13 cellular contexts compared by ENCODE assay signal in genomic region chr6:12160350-12160749, GRCh38.
DNase-seq lines count a peak whose midpoint lies in the region; ATAC-seq and TF ChIP-seq lines count a peak whose summit lies in the region.
"Had no signal": no experiment of that assay in that cellular context is flagged by ENCODE, and none has a peak within 500 bp of the region (broad histone marks: within the 10 kb centered on the region; RNA-seq: fewer than 3 reads in every experiment).

No MANE protein-coding gene starts in this region.

- H3K79me2 ChIP-seq in GM23248 (ENCODE audit: insufficient read depth): no peaks in the 10 kb centered on the region

- H3K4me2 ChIP-seq in GM23248 (ENCODE audit: unreplicated experiment): peak overlapping the region; percentile 1

- 0 out of 2 replicates have a peak overlapping the region, but pooled peaks have one; percentile 20 for H2AFZ ChIP-seq in GM23248

- in situ Hi-C loops in GM23248 (cut with MboI): no loop called here

- H3K9me3 ChIP-seq in GM23248 (ENCODE audit: low read depth): no peaks in the 10 kb centered on the region
- H3K9me3 ChIP-seq in Caco-2: no peaks in the 10 kb centered on the region

- no peaks in the 10 kb centered on the region for H3K27me3 ChIP-seq in GM23248 (replicated peaks; ENCODE audit: insufficient read depth)
- H3K27me3 ChIP-seq in Caco-2 (replicated peaks; ENCODE audit: control insufficient read depth, insufficient read depth, low read length): no peaks in the 10 kb centered on the region

- peak overlapping the region; percentile 16; the same call in 1 of the 2 replicates for H3K27ac ChIP-seq in GM23248

- intact Hi-C loops in Caco-2 (cut with micrococcal nuclease; ENCODE audit: unreplicated experiment): no loop called here

- DNase-seq in GM23248: peak; percentile 77
- DNase-seq in RPMI7951 (ENCODE audit: low read depth): peak; percentile 60
- peak; percentile 50 for DNase-seq in fibroblast of peridontal ligament (ENCODE audit: extremely low read depth)
- DNase-seq in pulmonary artery endothelial cell (ENCODE audit: low read depth, low spot score): peak; percentile 10
- DNase-seq in H4 (ENCODE audit: low spot score): no peak
- no peak for DNase-seq in Caco-2
- no peak for DNase-seq in AG08396 (ENCODE audit: low spot score)
- DNase-seq: activated CD4-positive, alpha-beta T cell treated with anti-CD3 and anti-CD28 coated beads for 4 hours; activated naive CD8-positive, alpha-beta T cell treated with anti-CD3 and anti-CD28 coated beads, Interleukin-2, amount 10 ng/mL, durations not matched to agents 7 days and 5 days; NCI-H2029 had no signal

- H3K4me3 Mint-ChIP-seq in Caco-2 (ENCODE audit: unreplicated experiment): no peak overlapping the region
- H3K4me3 Mint-ChIP-seq: activated naive CD8-positive, alpha-beta T cell treated with anti-CD3 and anti-CD28 coated beads, Interleukin-2, amount 10 ng/mL, durations not matched to agents 7 days and 5 days had no signal

- peaks cover 8% of the 10 kb centered on the region; the same call in 1 of the 2 replicates for H3F3A ChIP-seq in GM23248 (ENCODE audit: insufficient read depth)

- TF ChIP-seq CTCF in Caco-2 (IDR thresholded peaks at IDR 0.05; ENCODE audit: insufficient read depth in 1 of 2, low read depth in 1 of 2, low read length in 1 of 2, severe bottlenecking in 1 of 2, unreplicated experiment in 1 of 2): no peak

- H4K20me1 ChIP-seq in GM23248 (ENCODE audit: insufficient read depth): no peaks in the 10 kb centered on the region

- H3K9me2 ChIP-seq in GM23248 (ENCODE audit: insufficient read depth): no peaks in the 10 kb centered on the region

- peaks cover 34% of the 10 kb centered on the region for H3K36me3 Mint-ChIP-seq in Caco-2 (ENCODE audit: insufficient read depth, unreplicated experiment)

- no peak overlapping the region for H3K4me3 ChIP-seq in GM23248
- H3K4me3 ChIP-seq in Caco-2 (ENCODE audit: low read depth, low read length): no peak overlapping the region

- WGBS in GM23248 (ENCODE audit: low coverage in 1 of 2, low lambda C conversion rate in 2 of 2, missing lambda C conversion rate in 2 of 2), 2 experiments: 7 to 8% methylated on average over 5 of the region's 5 CpGs

- no peaks in the 10 kb centered on the region for H3K4me1 Mint-ChIP-seq in Caco-2 (ENCODE audit: low read depth, unreplicated experiment)

- no peaks in the 10 kb centered on the region for H3K27me3 Mint-ChIP-seq in Caco-2 (ENCODE audit: insufficient read depth, unreplicated experiment)
- H3K27me3 Mint-ChIP-seq: activated naive CD8-positive, alpha-beta T cell treated with anti-CD3 and anti-CD28 coated beads, Interleukin-2, amount 10 ng/mL, durations not matched to agents 7 days and 5 days had no signal

- no peak overlapping the region for H3K27ac Mint-ChIP-seq in Caco-2 (ENCODE audit: unreplicated experiment)
- H3K27ac Mint-ChIP-seq: activated naive CD8-positive, alpha-beta T cell treated with anti-CD3 and anti-CD28 coated beads, Interleukin-2, amount 10 ng/mL, durations not matched to agents 7 days and 5 days had no signal

- ATAC-seq in HG02763 (IDR thresholded peaks at IDR 0.05; ENCODE audit: unreplicated experiment): no peak
- ATAC-seq: esophagus mucosa, left lobe of liver had no signal

- BruUV-seq in Caco-2 (replicated peaks; lab: Mats Ljungman, UMichigan): no TSS peak

- peaks cover 5% of the 10 kb centered on the region for H3K36me3 ChIP-seq in GM23248 (ENCODE audit: low read depth)
- no peaks in the 10 kb centered on the region; the same call in 1 of the 2 replicates for H3K36me3 ChIP-seq in Caco-2 (ENCODE audit: control insufficient read depth, insufficient read depth, low read length)

- CTCF ChIA-PET in Caco-2 (lab: Charles Lee): no interaction called here

- H3K9ac ChIP-seq in GM23248: 0 out of 2 replicates have a peak overlapping the region, but pooled peaks have one; percentile 15

- H3K4me1 ChIP-seq in GM23248 (ENCODE audit: insufficient read depth): peaks cover 23% of the 10 kb centered on the region
- no peaks in the 10 kb centered on the region for H3K4me1 ChIP-seq in Caco-2

- POLR2A ChIA-PET in Caco-2 (lab: Charles Lee): no interaction called here

- no peaks in the 10 kb centered on the region for H3K9me3 Mint-ChIP-seq in Caco-2 (ENCODE audit: unreplicated experiment)
- H3K9me3 Mint-ChIP-seq: activated naive CD8-positive, alpha-beta T cell treated with anti-CD3 and anti-CD28 coated beads, Interleukin-2, amount 10 ng/mL, durations not matched to agents 7 days and 5 days had no signal

Comparison
In these comparisons a context has a peak if more than half of its experiments do, and no peak if none do; other contexts are left out.
1. DNase-seq: peak in GM23248 (single experiment), RPMI7951 (single experiment), fibroblast of peridontal ligament (single experiment) and pulmonary artery endothelial cell (single experiment); none in H4 (single experiment), Caco-2 (0 of 2) and AG08396 (single experiment).